ENCODE assay signal across 23 cellular contexts in the genomic region with DNA sequence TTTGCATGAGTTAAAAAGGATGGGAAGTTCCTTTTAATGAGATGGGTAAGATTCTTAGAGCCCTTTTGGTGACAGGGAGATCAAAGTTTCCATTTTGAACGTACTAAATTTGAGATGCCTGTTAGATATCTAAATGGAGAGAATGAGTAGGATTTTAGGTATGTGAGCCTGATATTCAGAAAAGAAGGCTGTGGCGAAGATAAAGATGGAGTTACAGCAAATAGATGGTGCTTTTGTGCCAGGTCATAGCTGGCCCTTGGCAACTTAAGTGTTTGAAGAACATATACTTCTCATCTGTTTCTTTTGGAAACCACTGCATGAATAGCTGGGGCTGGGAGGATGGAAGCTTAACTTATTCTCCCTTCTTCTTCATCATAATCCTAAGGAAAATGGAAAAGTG.
"Had no signal": no experiment of that assay in that cellular context is flagged by ENCODE, and none has a peak within 500 bp of the region (broad histone marks: within the 10 kb centered on the region; RNA-seq: fewer than 3 reads in every experiment).

No MANE protein-coding gene starts in this region.

- H3K4me3 ChIP-seq: ascending aorta, esophagus muscularis mucosa, heart right ventricle, suprapubic skin, tibial nerve had no signal

- H3K27me3 Mint-ChIP-seq: activated CD4-positive, alpha-beta T cell treated with anti-CD3 and anti-CD28 coated beads, Interleukin-2, amount 10 ng/mL, durations not matched to agents 7 days and 5 days had no signal

- DNase-seq: activated CD4-positive, alpha-beta T cell treated with anti-CD3 and anti-CD28 coated beads, Interleukin-2, amount 10 ng/mL, durations not matched to agents 7 days and 5 days; activated CD8-positive, alpha-beta T cell treated with anti-CD3 and anti-CD28 coated beads, Interleukin-2, amount 10 ng/mL, durations not matched to agents 7 days and 5 days; activated gamma-delta T cell; activated naive CD4-positive, alpha-beta T cell treated with anti-CD3 and anti-CD28 coated beads, Interleukin-2, amount 50 U/mL, for 16 hours; activated naive CD8-positive, alpha-beta T cell treated with anti-CD3 and anti-CD28 coated beads, Interleukin-2, amount 50 U/mL, for 24 hours; heart right ventricle; islet precursor cell; left cardiac atrium; midbrain; right cardiac atrium; stimulated activated CD4-positive, alpha-beta T cell treated with anti-CD3 and anti-CD28 coated beads, Interleukin-12 subunit alpha, Interleukin-12 subunit beta, amount 100 ng/mL, for 4 hours; stimulated activated naive CD8-positive, alpha-beta T cell treated with anti-CD3 and anti-CD28 coated beads, Interleukin-15, amount 100 ng/mL, for 72 hours; T-helper 2 cell had no signal

- H3K9ac ChIP-seq: parathyroid adenoma had no signal

- H3K4me3 Mint-ChIP-seq: activated CD4-positive, alpha-beta T cell treated with anti-CD3 and anti-CD28 coated beads, Interleukin-2, amount 10 ng/mL, durations not matched to agents 7 days and 5 days; activated CD8-positive, alpha-beta T cell treated with anti-CD3 and anti-CD28 coated beads, Interleukin-2, amount 10 ng/mL, durations not matched to agents 7 days and 5 days; activated naive CD8-positive, alpha-beta T cell treated with anti-CD3 and anti-CD28 coated beads, Interleukin-2, amount 50 U/mL, for 24 hours; activated T-helper 1 cell treated with anti-CD3 and anti-CD28 coated beads, Interleukin-12 subunit alpha, Interleukin-12 subunit beta, Interleukin-2, Interleukin-4 antibody, amounts not matched to agents 30 ng/mL and 10 ng/mL and 1 ng/mL, durations not matched to agents 14 hours and 24 hours and 36 hours; nephron; stimulated activated naive CD8-positive, alpha-beta T cell treated with anti-CD3 and anti-CD28 coated beads, Interleukin-15, amount 100 ng/mL, for 72 hours had no signal

- H3K9me3 ChIP-seq: ascending aorta, esophagus muscularis mucosa, heart right ventricle, neutrophil, suprapubic skin, tibial nerve had no signal

- H3K36me3 ChIP-seq: ascending aorta, esophagus muscularis mucosa, heart right ventricle, neutrophil, suprapubic skin, tibial nerve had no signal

- ATAC-seq: activated CD4-positive, CD25-positive, alpha-beta regulatory T cell treated with anti-CD3 and anti-CD28 coated beads, Interleukin-2, amount 50 U/mL, for 24 hours; activated CD8-positive, alpha-beta T cell treated with anti-CD3 and anti-CD28 coated beads, Interleukin-2, amount 10 ng/mL, durations not matched to agents 7 days and 5 days; activated naive CD8-positive, alpha-beta T cell treated with anti-CD3 and anti-CD28 coated beads, Interleukin-2, amount 50 U/mL, for 24 hours; heart right ventricle; left cardiac atrium; right cardiac atrium; stimulated activated naive CD8-positive, alpha-beta T cell treated with anti-CD3 and anti-CD28 coated beads, Interleukin-15, amount 100 ng/mL, for 72 hours had no signal

- H3K27me3 ChIP-seq: ascending aorta, esophagus muscularis mucosa, heart right ventricle, neutrophil, suprapubic skin, tibial nerve had no signal

- H3K9me3 Mint-ChIP-seq: activated CD4-positive, alpha-beta T cell treated with anti-CD3 and anti-CD28 coated beads, Interleukin-2, amount 10 ng/mL, durations not matched to agents 7 days and 5 days; activated naive CD8-positive, alpha-beta T cell treated with anti-CD3 and anti-CD28 coated beads, Interleukin-2, amount 50 U/mL, for 24 hours; activated T-helper 1 cell treated with anti-CD3 and anti-CD28 coated beads, Interleukin-12 subunit alpha, Interleukin-12 subunit beta, Interleukin-2, Interleukin-4 antibody, amounts not matched to agents 30 ng/mL and 10 ng/mL and 1 ng/mL, durations not matched to agents 14 hours and 24 hours and 36 hours; nephron; stimulated activated naive CD8-positive, alpha-beta T cell treated with anti-CD3 and anti-CD28 coated beads, Interleukin-15, amount 100 ng/mL, for 72 hours had no signal

- H3K4me1 Mint-ChIP-seq: activated CD4-positive, alpha-beta T cell treated with anti-CD3 and anti-CD28 coated beads, Interleukin-2, amount 10 ng/mL, durations not matched to agents 7 days and 5 days; activated naive CD8-positive, alpha-beta T cell treated with anti-CD3 and anti-CD28 coated beads, Interleukin-2, amount 50 U/mL, for 24 hours; nephron; stimulated activated naive CD8-positive, alpha-beta T cell treated with anti-CD3 and anti-CD28 coated beads, Interleukin-15, amount 100 ng/mL, for 72 hours had no signal

- H3K27ac Mint-ChIP-seq: activated CD4-positive, alpha-beta T cell treated with anti-CD3 and anti-CD28 coated beads, Interleukin-2, amount 10 ng/mL, durations not matched to agents 7 days and 5 days; activated CD8-positive, alpha-beta T cell treated with anti-CD3 and anti-CD28 coated beads, Interleukin-2, amount 10 ng/mL, durations not matched to agents 7 days and 5 days; activated naive CD8-positive, alpha-beta T cell treated with anti-CD3 and anti-CD28 coated beads, Interleukin-2, amount 50 U/mL, for 24 hours; activated T-helper 1 cell treated with anti-CD3 and anti-CD28 coated beads, Interleukin-12 subunit alpha, Interleukin-12 subunit beta, Interleukin-2, Interleukin-4 antibody, amounts not matched to agents 30 ng/mL and 10 ng/mL and 1 ng/mL, durations not matched to agents 14 hours and 24 hours and 36 hours; nephron; stimulated activated naive CD8-positive, alpha-beta T cell treated with anti-CD3 and anti-CD28 coated beads, Interleukin-15, amount 100 ng/mL, for 72 hours had no signal

- H3K27ac ChIP-seq: ascending aorta, esophagus muscularis mucosa, heart right ventricle, neutrophil, parathyroid adenoma, suprapubic skin, tibial nerve, VCaP had no signal

- H3K4me1 ChIP-seq: ascending aorta, esophagus muscularis mucosa, parathyroid adenoma, suprapubic skin had no signal
